ENCODE assay signal across 1 cellular context in the genomic region with DNA sequence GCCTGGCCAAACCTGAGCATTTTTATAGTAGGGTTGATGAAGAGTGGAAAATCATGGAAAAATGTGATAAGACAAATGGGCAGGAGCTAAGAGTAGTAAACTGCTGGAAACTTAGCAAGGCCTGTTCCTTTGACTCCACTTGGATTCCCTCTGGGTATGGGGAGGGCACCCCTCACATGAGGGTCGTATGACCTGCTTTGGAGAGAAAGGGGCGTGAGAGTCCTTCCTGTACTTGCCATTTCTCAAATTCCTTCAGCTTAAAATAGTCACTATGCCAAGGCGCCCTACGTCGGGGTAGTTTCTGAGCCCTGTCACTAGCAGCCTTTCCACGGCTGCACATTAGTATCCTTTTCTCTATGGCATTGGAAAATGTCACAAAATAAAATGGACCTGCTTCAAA.
TF ChIP-seq lines count a peak whose summit lies in the region.

No MANE protein-coding gene starts in this region.

TF ChIP-seq in A549, 52 proteins besides CTCF, POLR2A, EP300 and RAD21:
- no peak for TF ChIP-seq CEBPB (IDR thresholded peaks at IDR 0.05)
- no peak for TF ChIP-seq FOSB (CRISPR knock-in tag; IDR thresholded peaks at IDR 0.05)
- TF ChIP-seq GATA3 (IDR thresholded peaks at IDR 0.05; ENCODE audit: borderline replicate concordance) = no peak
- no peak for TF ChIP-seq POLR2AphosphoS2 (conservative IDR thresholded peaks at IDR 0.05; ENCODE audit: low read length)
- no peak for TF ChIP-seq HOXA7 (CRISPR knock-in tag; IDR thresholded peaks at IDR 0.05)
- no peak for TF ChIP-seq KDM1A (IDR thresholded peaks at IDR 0.05; ENCODE audit: low read depth)
- no peak for TF ChIP-seq HOXB13 (CRISPR knock-in tag; IDR thresholded peaks at IDR 0.05; ENCODE audit: low read depth)
